Comparison of ENCODE assay signal across 35 cellular contexts in the genomic region with DNA sequence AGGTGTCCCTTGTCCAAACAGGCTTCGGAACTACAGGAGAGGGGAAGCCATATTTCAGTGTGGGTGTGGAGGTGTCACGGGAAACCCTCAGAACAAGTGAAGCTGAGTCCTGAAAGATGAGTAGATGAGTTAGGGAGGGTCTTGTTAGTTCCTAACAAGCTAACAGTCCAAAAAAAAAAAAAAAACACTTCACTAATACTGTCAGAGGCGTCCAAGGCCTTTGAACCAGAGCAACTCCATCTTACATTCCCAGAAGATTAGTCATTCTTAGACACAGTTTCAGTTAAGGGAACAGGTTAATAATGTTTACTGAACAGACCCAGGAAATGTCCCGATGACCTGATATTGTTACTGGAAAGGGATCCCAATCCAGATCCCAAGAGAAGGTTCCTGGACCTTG. TPM values are rescaled to one million over a fixed set of nuclear protein-coding genes. Genes with fewer than 3 reads are reported as not detected.
"Had no signal": no experiment of that assay in that cellular context is flagged by ENCODE, and none has a peak within 500 bp of the region (broad histone marks: within the 10 kb centered on the region; RNA-seq: fewer than 3 reads in every experiment).

No MANE protein-coding gene starts in this region.

- H3K27ac Mint-ChIP-seq: activated CD8-positive, alpha-beta memory T cell treated with anti-CD3 and anti-CD28 coated beads, Interleukin-2, amount 10 ng/mL, durations not matched to agents 7 days and 5 days; activated CD8-positive, alpha-beta T cell treated with anti-CD3 and anti-CD28 coated beads, Interleukin-2, amount 10 ng/mL, durations not matched to agents 7 days and 5 days; activated naive CD4-positive, alpha-beta T cell treated with anti-CD3 and anti-CD28 coated beads, Interleukin-2, amount 50 U/mL, for 72 hours; progenitor cell of endocrine pancreas; stimulated activated naive B cell treated with anti-CD40 and anti-IgM and Interleukin-4, amounts not matched to agents 10 μg/mL and 1 μg/mL and 100 μg/mL, for 72 hours; WTC11 had no signal

- H3K27me3 Mint-ChIP-seq: activated CD8-positive, alpha-beta memory T cell treated with anti-CD3 and anti-CD28 coated beads, Interleukin-2, amount 10 ng/mL, durations not matched to agents 7 days and 5 days; central memory CD8-positive, alpha-beta T cell; progenitor cell of endocrine pancreas had no signal

- H3K4me1 Mint-ChIP-seq: central memory CD8-positive, alpha-beta T cell had no signal

- ATAC-seq: activated CD8-positive, alpha-beta memory T cell treated with anti-CD3 and anti-CD28 coated beads, Interleukin-2, amount 10 ng/mL, durations not matched to agents 7 days and 5 days; activated CD8-positive, alpha-beta T cell treated with anti-CD3 and anti-CD28 coated beads, Interleukin-2, amount 10 ng/mL, durations not matched to agents 7 days and 5 days; activated naive CD4-positive, alpha-beta T cell treated with anti-CD3 and anti-CD28 coated beads, Interleukin-2, amount 50 U/mL, for 72 hours; foreskin keratinocyte; heart left ventricle; left lobe of liver; lower lobe of right lung; mucosa of descending colon; stimulated activated naive B cell treated with anti-CD40 and anti-IgM and Interleukin-4, amounts not matched to agents 10 μg/mL and 1 μg/mL and 100 μg/mL, for 72 hours; WTC11 had no signal

- DNase-seq: activated CD4-positive, alpha-beta T cell treated with anti-CD3 and anti-CD28 coated beads for 1 hour; activated CD8-positive, alpha-beta memory T cell treated with anti-CD3 and anti-CD28 coated beads, Interleukin-2, amount 10 ng/mL, durations not matched to agents 7 days and 5 days; activated CD8-positive, alpha-beta T cell treated with anti-CD3 and anti-CD28 coated beads, Interleukin-2, amount 10 ng/mL, durations not matched to agents 7 days and 5 days; activated naive CD4-positive, alpha-beta T cell; activated T-cell treated with anti-CD3 and anti-CD28 coated beads, Interleukin-2, amount 50 U/mL, for 48 hours; dermis blood vessel endothelial cell; effector CD4-positive, alpha-beta T cell; foreskin keratinocyte; heart left ventricle; hypothalamus; immature natural killer cell; kidney; lower lobe of right lung; mesendoderm; mucosa of descending colon; ovary; retina; sigmoid colon; small intestine; stimulated activated CD4-positive, alpha-beta T cell treated with anti-CD3 and anti-CD28 coated beads, Interleukin-4, amount 100 ng/mL, for 4 hours; stimulated activated CD8-positive, alpha-beta memory T cell treated with anti-CD3 and anti-CD28 coated beads, Interleukin-4, amount 100 ng/mL, for 48 hours; stimulated activated naive B cell treated with anti-CD40 and anti-IgM and Interleukin-4, amounts not matched to agents 10 μg/mL and 1 μg/mL and 100 μg/mL, for 72 hours; stomach; T-helper 2 cell; thyroid gland; upper lobe of left lung had no signal

- H3K4me3 ChIP-seq: esophagus muscularis mucosa, heart left ventricle, lower lobe of right lung, mucosa of descending colon, ovary, sigmoid colon, stomach, thyroid gland, upper lobe of left lung, vagina had no signal

- H3K4me3 Mint-ChIP-seq: activated CD8-positive, alpha-beta memory T cell treated with anti-CD3 and anti-CD28 coated beads, Interleukin-2, amount 10 ng/mL, durations not matched to agents 7 days and 5 days; activated CD8-positive, alpha-beta T cell treated with anti-CD3 and anti-CD28 coated beads, Interleukin-2, amount 10 ng/mL, durations not matched to agents 7 days and 5 days; central memory CD8-positive, alpha-beta T cell; immature natural killer cell; nephron; stimulated activated naive B cell treated with anti-CD40 and anti-IgM and Interleukin-4, amounts not matched to agents 10 μg/mL and 1 μg/mL and 100 μg/mL, for 72 hours; WTC11 had no signal

RNA-seq across cellular contexts. Expression of a gene that starts 7.0 kb away (rescaled TPM):
- total RNA-seq: foreskin keratinocyte had no signal

RNA-seq across cellular contexts. Expression of a gene that starts 55.9 kb away (rescaled TPM):
- total RNA-seq: myocyte had no signal
